In genomic region chr10:89653410-89653828, GRCh38 we compare ENCODE assay signal across 9 cellular contexts. TPM values are rescaled to one million over a fixed set of nuclear protein-coding genes. Genes with fewer than 3 reads are reported as not detected.
DNase-seq lines count a peak whose midpoint lies in the region; ATAC-seq and TF ChIP-seq lines count a peak whose summit lies in the region.
"Had no signal": no experiment of that assay in that cellular context is flagged by ENCODE, and none has a peak within 500 bp of the region (broad histone marks: within the 10 kb centered on the region; RNA-seq: fewer than 3 reads in every experiment).

No MANE protein-coding gene starts in this region.

- H3K36me3 Mint-ChIP-seq in immature natural killer cell = no peaks in the 10 kb centered on the region

- no peaks in the 10 kb centered on the region for H3K4me1 Mint-ChIP-seq in immature natural killer cell

- H3K4me3 ChIP-seq in epithelial cell of esophagus (ENCODE audit: low read length) = no peak overlapping the region
- H3K4me3 ChIP-seq: PC-9 had no signal

- peaks cover 0 to 2% (median 0%) of the 10 kb centered on the region in 6 donors for H3K9me3 Mint-ChIP-seq in immature natural killer cell

- peaks cover 1 to 5% (median 2%) of the 10 kb centered on the region in 3 donors for H3K27me3 Mint-ChIP-seq in immature natural killer cell (ENCODE audit: low read depth in 3 of 3)

- peak; percentile 66 for ATAC-seq in GM18498 (IDR thresholded peaks at IDR 0.05; ENCODE audit: unreplicated experiment)
- ATAC-seq in GM21515 (IDR thresholded peaks at IDR 0.05; ENCODE audit: unreplicated experiment) = peak; percentile 66
- peak; percentile 70 for ATAC-seq in HG03439 (IDR thresholded peaks at IDR 0.05; ENCODE audit: unreplicated experiment)

- H3K27ac ChIP-seq in caudate nucleus (ENCODE audit: low read depth, low read length) = no peak overlapping the region
- H3K27ac ChIP-seq: PC-9 had no signal

- no peak for TF ChIP-seq CTCF in epithelial cell of esophagus (IDR thresholded peaks at IDR 0.05; ENCODE audit: insufficient read depth, low read depth, low read length, missing control alignments)

- H3K27ac Mint-ChIP-seq in immature natural killer cell = no peak overlapping the region

- no peak overlapping the region for H3K4me3 Mint-ChIP-seq in immature natural killer cell

- DNase-seq in epithelial cell of esophagus (ENCODE audit: low read depth) (peak; percentile 24), caudate nucleus (lab: John Stamatoyannopoulos, UW) (no peak), immature natural killer cell (no peak), NK-92 (lab: John Stamatoyannopoulos, UW; ENCODE audit: unreplicated experiment) (no peak)
- DNase-seq in NK-92 treated with Interleukin-12 subunit alpha and Interleukin-12 subunit beta, amount 100 ng/mL, for 24 hours (lab: John Stamatoyannopoulos, UW) = no peak

RNA-seq across cellular contexts. Expression of gene PANK1, which starts 8.4 kb away (rescaled TPM):
- polyA plus RNA-seq in immature natural killer cell = 1 to 10 TPM in 1 of 3 donors, under 1 TPM in 1, not detected in 1; 0.66 to 1.4 TPM

RNA-seq across cellular contexts. Expression of gene KIF20B, which starts 48.0 kb away (rescaled TPM):
- polyA plus RNA-seq in immature natural killer cell = 10 to 100 TPM in 1 of 3 donors, 1 to 10 TPM in 2; 6.1 to 17.0 (median 8.6) TPM
